ENCODE assay signal across 30 cellular contexts in the genomic region with DNA sequence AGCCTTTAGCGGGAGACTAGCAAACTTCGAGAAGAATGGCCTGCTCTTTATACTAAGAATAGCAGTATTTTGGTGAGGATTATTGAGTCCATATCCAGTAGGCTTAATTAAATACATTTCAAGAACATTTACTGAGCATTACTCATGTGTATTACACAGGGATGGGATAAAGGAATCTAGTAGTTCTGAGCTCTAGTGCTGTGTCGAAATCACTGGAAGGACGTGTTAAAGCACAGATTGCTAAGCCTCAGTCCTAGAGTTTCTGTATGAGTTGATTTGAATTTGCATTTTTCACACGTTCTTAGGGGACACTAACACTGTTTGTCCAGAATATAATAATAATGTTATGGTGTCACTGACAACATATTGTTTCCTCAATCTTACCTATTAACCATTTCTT. TPM values are rescaled to one million over a fixed set of nuclear protein-coding genes. Genes with fewer than 3 reads are reported as not detected.
"Had no signal": no experiment of that assay in that cellular context is flagged by ENCODE, and none has a peak within 500 bp of the region (broad histone marks: within the 10 kb centered on the region; RNA-seq: fewer than 3 reads in every experiment).

No MANE protein-coding gene starts in this region.

- H3K4me3 Mint-ChIP-seq: immature natural killer cell; mesothelial cell of epicardium; naive B cell; natural killer cell; nephron progenitor cell; neural progenitor cell; stimulated activated naive B cell treated with anti-CD40 and anti-IgM and Interleukin-4, amounts not matched to agents 10 μg/mL and 1 μg/mL and 100 μg/mL, for 72 hours; type B pancreatic cell had no signal

- H3K27me3 ChIP-seq: neural progenitor cell, ovary, right atrium auricular region, right lobe of liver, suprapubic skin, tibial nerve, uterus had no signal

- H3K27ac ChIP-seq: left ventricle myocardium inferior, neural progenitor cell, neutrophil, ovary, right atrium auricular region, right lobe of liver, skin epidermis, suprapubic skin, thoracic aorta, tibial nerve, uterus had no signal

- H3K4me1 ChIP-seq: left ventricle myocardium inferior, neural progenitor cell, right atrium auricular region, right lobe of liver, suprapubic skin, tibial nerve, uterus had no signal

- DNase-seq: hypothalamus; immature natural killer cell; islet precursor cell; left ventricle myocardium inferior; mesendoderm; naive B cell; natural killer cell; nephron progenitor cell; occipital lobe; ovary; right lobe of liver; stimulated activated CD4-positive, alpha-beta T cell treated with anti-CD3 and anti-CD28 coated beads, Interleukin-12 subunit alpha, Interleukin-12 subunit beta, amount 100 ng/mL, for 4 hours; stimulated activated CD4-positive, alpha-beta T cell treated with anti-CD3 and anti-CD28 coated beads, Interleukin-15, amount 100 ng/mL, for 24 hours; stimulated activated CD4-positive, alpha-beta T cell treated with anti-CD3 and anti-CD28 coated beads, Interleukin-2, amount 100 ng/mL, for 24 hours; stimulated activated CD4-positive, alpha-beta T cell treated with anti-CD3 and anti-CD28 coated beads, Interleukin-4, amount 100 ng/mL, for 1 hour; stimulated activated naive B cell treated with anti-CD40 and anti-IgM and Interleukin-4, amounts not matched to agents 10 μg/mL and 1 μg/mL and 100 μg/mL, for 72 hours; stimulated activated naive CD8-positive, alpha-beta T cell treated with anti-CD3 and anti-CD28 coated beads, Interleukin-15, Interleukin-2, amounts not matched to agents 100 U/mL and 50 U/mL, for 24 hours; uterus had no signal

- H3K4me2 ChIP-seq: neural progenitor cell had no signal

- H3K27ac Mint-ChIP-seq: immature natural killer cell; mesothelial cell of epicardium; naive B cell; natural killer cell; nephron progenitor cell; neural progenitor cell; progenitor cell of endocrine pancreas; stimulated activated naive B cell treated with anti-CD40 and anti-IgM and Interleukin-4, amounts not matched to agents 10 μg/mL and 1 μg/mL and 100 μg/mL, for 72 hours; type B pancreatic cell had no signal

- ATAC-seq: natural killer cell; right lobe of liver; stimulated activated naive B cell treated with anti-CD40 and anti-IgM and Interleukin-4, amounts not matched to agents 10 μg/mL and 1 μg/mL and 100 μg/mL, for 72 hours; stimulated activated naive CD8-positive, alpha-beta T cell treated with anti-CD3 and anti-CD28 coated beads, Interleukin-15, Interleukin-2, amounts not matched to agents 100 U/mL and 50 U/mL, for 24 hours had no signal

- H3K36me3 ChIP-seq: ovary, uterus had no signal

- H3K9ac ChIP-seq: neural progenitor cell had no signal

- H2AFZ ChIP-seq: neural progenitor cell had no signal

- H3K4me1 Mint-ChIP-seq: immature natural killer cell; mesothelial cell of epicardium; naive B cell; natural killer cell; nephron progenitor cell; neural progenitor cell; stimulated activated naive B cell treated with anti-CD40 and anti-IgM and Interleukin-4, amounts not matched to agents 10 μg/mL and 1 μg/mL and 100 μg/mL, for 72 hours had no signal

- H3K4me3 ChIP-seq: left ventricle myocardium inferior, lung, neural progenitor cell, ovary, right atrium auricular region, right lobe of liver, skin epidermis, suprapubic skin, thoracic aorta, tibial nerve, uterus had no signal

RNA-seq across cellular contexts. Expression of gene SCGB2B2, which starts 9.5 kb away (rescaled TPM):
- total RNA-seq: left ventricle myocardium inferior, pulmonary artery endothelial cell had no signal
